In genomic region chr11:562046-562645, GRCh38 we compare ENCODE assay signal across 8 cellular contexts. TPM values are rescaled to one million over a fixed set of nuclear protein-coding genes. Genes with fewer than 3 reads are reported as not detected.
DNase-seq lines count a peak whose midpoint lies in the region; ATAC-seq, FAIRE-seq and TF ChIP-seq lines count a peak whose summit lies in the region.

No MANE protein-coding gene starts in this region.

- no peak for FAIRE-seq in GM19239 (lab: Jason Lieb, UNC)

- DNase-seq in activated T-cell treated with anti-CD3 and anti-CD28 coated beads, Interleukin-2, amount 50 U/mL, for 4 hours = no peak
- DNase-seq in activated T-cell treated with anti-CD3 and anti-CD28 coated beads, Interleukin-2, amount 50 U/mL, for 1 hour = no peak
- no peak for DNase-seq in immature natural killer cell
- DNase-seq in stimulated activated effector memory CD8-positive, alpha-beta T cell treated with anti-CD3 and anti-CD28 coated beads, Interleukin-12 subunit alpha, Interleukin-12 subunit beta, amount 100 ng/mL, for 72 hours (ENCODE audit: low spot score in 2 of 2) = no peak
- no peak for DNase-seq in GM19239 (ENCODE audit: insufficient read length, low spot score)
- DNase-seq in mesenteric fat pad (ENCODE audit: low spot score) = no peak

- no peaks in the 10 kb centered on the region for H3K27me3 Mint-ChIP-seq in activated T-cell treated with anti-CD3 and anti-CD28 coated beads, Interleukin-2, amount 50 U/mL, for 4 hours (ENCODE audit: low read depth)
- peaks cover 0 to 6% (median 6%) of the 10 kb centered on the region in 3 donors for H3K27me3 Mint-ChIP-seq in immature natural killer cell (ENCODE audit: low read depth in 3 of 3)

- no peaks in the 10 kb centered on the region for H3K9me3 Mint-ChIP-seq in activated T-cell treated with anti-CD3 and anti-CD28 coated beads, Interleukin-2, amount 50 U/mL, for 4 hours
- no peaks in the 10 kb centered on the region for H3K9me3 Mint-ChIP-seq in immature natural killer cell
- no peaks in the 10 kb centered on the region for H3K9me3 Mint-ChIP-seq in stimulated activated effector memory CD8-positive, alpha-beta T cell treated with anti-CD3 and anti-CD28 coated beads, Interleukin-12 subunit alpha, Interleukin-12 subunit beta, amount 100 ng/mL, for 72 hours

- H3K36me3 Mint-ChIP-seq in activated T-cell treated with anti-CD3 and anti-CD28 coated beads, Interleukin-2, amount 50 U/mL, for 4 hours (ENCODE audit: insufficient read depth) = no peaks in the 10 kb centered on the region
- no peaks in the 10 kb centered on the region for H3K36me3 Mint-ChIP-seq in immature natural killer cell
- H3K36me3 Mint-ChIP-seq in stimulated activated effector memory CD8-positive, alpha-beta T cell treated with anti-CD3 and anti-CD28 coated beads, Interleukin-12 subunit alpha, Interleukin-12 subunit beta, amount 100 ng/mL, for 72 hours = peaks cover 48% of the 10 kb centered on the region

- ATAC-seq in activated T-cell treated with anti-CD3 and anti-CD28 coated beads, Interleukin-2, amount 50 U/mL, for 4 hours = no peak
- no peak for ATAC-seq in stimulated activated effector memory CD8-positive, alpha-beta T cell treated with anti-CD3 and anti-CD28 coated beads, Interleukin-12 subunit alpha, Interleukin-12 subunit beta, amount 100 ng/mL, for 72 hours
- ATAC-seq in GM21723 (IDR thresholded peaks at IDR 0.05; ENCODE audit: unreplicated experiment) = no peak

- H3K4me3 Mint-ChIP-seq in activated T-cell treated with anti-CD3 and anti-CD28 coated beads, Interleukin-2, amount 50 U/mL, for 4 hours = peak overlapping the region; percentile 89
- peak overlapping the region in 3 of 5 donors; percentile 80 to 87 (median 84) for H3K4me3 Mint-ChIP-seq in immature natural killer cell
- H3K4me3 Mint-ChIP-seq in stimulated activated effector memory CD8-positive, alpha-beta T cell treated with anti-CD3 and anti-CD28 coated beads, Interleukin-12 subunit alpha, Interleukin-12 subunit beta, amount 100 ng/mL, for 72 hours = peak overlapping the region; percentile 85

- no peak overlapping the region for H3K27ac Mint-ChIP-seq in immature natural killer cell
- H3K27ac Mint-ChIP-seq in stimulated activated effector memory CD8-positive, alpha-beta T cell treated with anti-CD3 and anti-CD28 coated beads, Interleukin-12 subunit alpha, Interleukin-12 subunit beta, amount 100 ng/mL, for 72 hours = no peak overlapping the region

- TF ChIP-seq CTCF in VCaP (conservative IDR thresholded peaks at IDR 0.05) = no peak

- peaks cover 11% of the 10 kb centered on the region for H3K4me1 Mint-ChIP-seq in activated T-cell treated with anti-CD3 and anti-CD28 coated beads, Interleukin-2, amount 50 U/mL, for 4 hours (ENCODE audit: low read depth)
- H3K4me1 Mint-ChIP-seq in immature natural killer cell = peaks cover 6 to 11% of the 10 kb centered on the region in 2 donors
- peaks cover 20% of the 10 kb centered on the region for H3K4me1 Mint-ChIP-seq in stimulated activated effector memory CD8-positive, alpha-beta T cell treated with anti-CD3 and anti-CD28 coated beads, Interleukin-12 subunit alpha, Interleukin-12 subunit beta, amount 100 ng/mL, for 72 hours

- H3K27ac ChIP-seq in VCaP = peak overlapping the region; percentile 95

RNA-seq across cellular contexts. Expression of gene RASSF7, which starts 1.4 kb away (rescaled TPM):
- total RNA-seq in activated T-cell treated with anti-CD3 and anti-CD28 coated beads, Interleukin-2, amount 50 U/mL, for 4 hours = 10 to 100 TPM; 15.1 to 17.4 (median 16.1) TPM
- 10 to 100 TPM; 20.3 to 31.9 (median 31.5) TPM for polyA plus RNA-seq in immature natural killer cell
- 2.0 TPM for total RNA-seq in mesenteric fat pad

RNA-seq across cellular contexts. Expression of gene LMNTD2, which starts 1.6 kb away (rescaled TPM):
- total RNA-seq in activated T-cell treated with anti-CD3 and anti-CD28 coated beads, Interleukin-2, amount 50 U/mL, for 4 hours = 1 to 10 TPM in 2 of 3 donors, under 1 TPM in 1; 0.71 to 1.3 (median 1.1) TPM
- polyA plus RNA-seq in immature natural killer cell = under 1 TPM; 0.54 to 0.95 (median 0.66) TPM
- total RNA-seq in mesenteric fat pad = 0.87 TPM

RNA-seq across cellular contexts. Expression of gene PHRF1, which starts 14.1 kb away (rescaled TPM):
- 10 to 100 TPM; 57.7 to 59.2 (median 57.7) TPM for total RNA-seq in activated T-cell treated with anti-CD3 and anti-CD28 coated beads, Interleukin-2, amount 50 U/mL, for 4 hours
- 10 to 100 TPM in 1 of 3 donors, 1 to 10 TPM in 2; 4.0 to 17.5 (median 5.4) TPM for polyA plus RNA-seq in immature natural killer cell
- total RNA-seq in mesenteric fat pad = 29.3 TPM

RNA-seq across cellular contexts. Expression of gene LRRC56, which starts 24.8 kb away (rescaled TPM):
- total RNA-seq in activated T-cell treated with anti-CD3 and anti-CD28 coated beads, Interleukin-2, amount 50 U/mL, for 4 hours = 1 to 10 TPM; 1.4 to 2.7 (median 1.7) TPM
- polyA plus RNA-seq in immature natural killer cell = under 1 TPM in 2 of 3 donors, not detected in 1; 0.27 to 0.89 TPM
- 0.71 TPM for total RNA-seq in mesenteric fat pad

RNA-seq across cellular contexts. Expression of gene HRAS, which starts 26.8 kb away (rescaled TPM):
- 100 to 1,000 TPM in 1 of 3 donors, 10 to 100 TPM in 2; 92.2 to 108 (median 95.0) TPM for total RNA-seq in activated T-cell treated with anti-CD3 and anti-CD28 coated beads, Interleukin-2, amount 50 U/mL, for 4 hours
- 10 to 100 TPM; 16.7 to 26.8 (median 18.6) TPM for polyA plus RNA-seq in immature natural killer cell
- 65.2 TPM for total RNA-seq in mesenteric fat pad
